ENCODE assay signal across 8 cellular contexts in genomic region chr6:155126727-155127439, GRCh38.
DNase-seq lines count a peak whose midpoint lies in the region; ATAC-seq and TF ChIP-seq lines count a peak whose summit lies in the region.

No MANE protein-coding gene starts in this region.

- 41 to 62% methylated on average over 8 to 10 of the region's 10 CpGs for WGBS in mesodermal cell (ENCODE audit: insufficient coverage in 2 of 2), 2 experiments
- 49 to 69% methylated on average over 6 to 8 of the region's 10 CpGs for WGBS in gastroesophageal sphincter (ENCODE audit: low coverage in 1 of 2), 2 donors

- H3K4me3 ChIP-seq in mesodermal cell (ENCODE audit: extremely low read depth, insufficient read depth, low read length, poor library complexity, severe bottlenecking) (no peak overlapping the region), gastroesophageal sphincter (no peak overlapping the region)

- H3K27me3 ChIP-seq in gastroesophageal sphincter = no peaks in the 10 kb centered on the region

- peaks cover 50% of the 10 kb centered on the region for H3K4me1 Mint-ChIP-seq in activated T-cell treated with anti-CD3 and anti-CD28 coated beads, Interleukin-2, amount 50 U/mL, for 24 hours (ENCODE audit: low read depth)

- H3K27me3 Mint-ChIP-seq in activated T-cell treated with anti-CD3 and anti-CD28 coated beads, Interleukin-2, amount 50 U/mL, for 24 hours = no peaks in the 10 kb centered on the region

- TF ChIP-seq EP300 in gastroesophageal sphincter (IDR thresholded peaks at IDR 0.05) = no peak

- TF ChIP-seq POLR2A in gastroesophageal sphincter (IDR thresholded peaks at IDR 0.05) = no peak

- no peaks in the 10 kb centered on the region for H3K9me3 ChIP-seq in mesodermal cell (ENCODE audit: control insufficient read depth, low read length)
- H3K9me3 ChIP-seq in gastroesophageal sphincter = no peaks in the 10 kb centered on the region

- H3K36me3 Mint-ChIP-seq in activated T-cell treated with anti-CD3 and anti-CD28 coated beads, Interleukin-2, amount 50 U/mL, for 24 hours (ENCODE audit: low read depth) = peaks cover 21% of the 10 kb centered on the region

- H3K36me3 ChIP-seq in mesodermal cell (ENCODE audit: control insufficient read depth, insufficient read depth, low read length) (peaks cover 17% of the 10 kb centered on the region), gastroesophageal sphincter (peaks cover 0 to 6% of the 10 kb centered on the region in 2 donors)

- H3K4me1 ChIP-seq in mesodermal cell (ENCODE audit: control insufficient read depth, insufficient read depth, low read length, poor library complexity, severe bottlenecking) (peaks cover 25% of the 10 kb centered on the region), gastroesophageal sphincter (peaks cover 0 to 1% (median 0%) of the 10 kb centered on the region in 3 donors)

- DNase-seq in CD1c-positive myeloid dendritic cell (ENCODE audit: extremely low spot score) = peak; percentile 12
- DNase-seq in activated T-cell treated with anti-CD3 and anti-CD28 coated beads, Interleukin-2, amount 50 U/mL, for 24 hours = peak; percentile 61
- no peak for DNase-seq in NCI-H1417 (lab: John Stamatoyannopoulos, UW)
- no peak for DNase-seq in SIG-M5 treated with dmso at 0.1 percent for 504 hours (lab: John Stamatoyannopoulos, UW; ENCODE audit: unreplicated experiment)

- peak overlapping the region; percentile 89 for H3K27ac Mint-ChIP-seq in activated T-cell treated with anti-CD3 and anti-CD28 coated beads, Interleukin-2, amount 50 U/mL, for 24 hours

- ATAC-seq in HG03378 (IDR thresholded peaks at IDR 0.05; ENCODE audit: unreplicated experiment) (peak; percentile 78), gastroesophageal sphincter (no peak), HG02678 (IDR thresholded peaks at IDR 0.05; ENCODE audit: unreplicated experiment) (no peak)

- H3K9me3 Mint-ChIP-seq in activated T-cell treated with anti-CD3 and anti-CD28 coated beads, Interleukin-2, amount 50 U/mL, for 24 hours = no peaks in the 10 kb centered on the region

- no peak for TF ChIP-seq CTCF in gastroesophageal sphincter (IDR thresholded peaks at IDR 0.05)

- H3K27ac ChIP-seq in mesodermal cell (ENCODE audit: low read depth, low read length, severe bottlenecking) (peak overlapping the region; percentile 91), gastroesophageal sphincter (no peak overlapping the region)

- H3K4me3 Mint-ChIP-seq in activated T-cell treated with anti-CD3 and anti-CD28 coated beads, Interleukin-2, amount 50 U/mL, for 24 hours = peak overlapping the region; percentile 45

Comparison
In these comparisons a context has a peak if more than half of its experiments do, and no peak if none do; other contexts are left out.
1. DNase-seq: peak in CD1c-positive myeloid dendritic cell (single experiment) and activated T-cell treated with anti-CD3 and anti-CD28 coated beads, Interleukin-2, amount 50 U/mL, for 24 hours (single experiment); none in NCI-H1417 (0 of 3) and SIG-M5 treated with dmso at 0.1 percent for 504 hours (single experiment).